Comparison of ENCODE assay signal across 14 cellular contexts in genomic region chr10:32155075-32155516, GRCh38.
DNase-seq lines count a peak whose midpoint lies in the region; ATAC-seq and TF ChIP-seq lines count a peak whose summit lies in the region.
"Had no signal": no experiment of that assay in that cellular context is flagged by ENCODE, and none has a peak within 500 bp of the region (broad histone marks: within the 10 kb centered on the region; RNA-seq: fewer than 3 reads in every experiment).

No MANE protein-coding gene starts in this region.

- no peak overlapping the region for H3K4me2 ChIP-seq in mesendoderm (ENCODE audit: low read length)

- no TSS peak for BruUV-seq in Caco-2 (replicated peaks; lab: Mats Ljungman, UMichigan)

- H2BK5ac ChIP-seq in mesendoderm (ENCODE audit: low read length) = no peak overlapping the region

- peaks cover 10% of the 10 kb centered on the region for H3K9me3 Mint-ChIP-seq in Caco-2 (ENCODE audit: unreplicated experiment)

- H4K8ac ChIP-seq in mesendoderm (ENCODE audit: low read depth, low read length) = no peak overlapping the region

- POLR2A ChIA-PET in Caco-2 (lab: Charles Lee) = no interaction called here

- no peak overlapping the region for H2AK5ac ChIP-seq in mesendoderm (ENCODE audit: low read length)

- intact Hi-C loops in Caco-2 (cut with micrococcal nuclease; ENCODE audit: unreplicated experiment) = no loop called here

- no peak overlapping the region for H4K5ac ChIP-seq in mesendoderm (ENCODE audit: low read length)

- no peaks in the 10 kb centered on the region for H3K27me3 Mint-ChIP-seq in Caco-2 (ENCODE audit: insufficient read depth, unreplicated experiment)

- no peaks in the 10 kb centered on the region for H3K9me3 ChIP-seq in Caco-2
- H3K9me3 ChIP-seq: BE2C had no signal

- H3K36me3 ChIP-seq in Caco-2 (ENCODE audit: control insufficient read depth, insufficient read depth, low read length) (peaks cover 2% of the 10 kb centered on the region; the same call in 1 of the 2 replicates), mesendoderm (ENCODE audit: control insufficient read depth, insufficient read depth, low read length) (no peaks in the 10 kb centered on the region)
- H3K36me3 ChIP-seq: BE2C had no signal

- whole genome bisulfite sequencing in mesendoderm (ENCODE audit: extremely low coverage, insufficient coverage, low lambda C conversion rate) = no CpG with 5 or more reads among the region's 2 CpGs

- H3K27me3 ChIP-seq in Caco-2 (replicated peaks; ENCODE audit: control insufficient read depth, insufficient read depth, low read length) = no peaks in the 10 kb centered on the region
- H3K27me3 ChIP-seq in mesendoderm (ENCODE audit: insufficient read depth, low read length, poor library complexity) = no peaks in the 10 kb centered on the region
- H3K27me3 ChIP-seq: BE2C had no signal

- H3K27ac ChIP-seq in mesendoderm (ENCODE audit: low read depth, low read length) = no peak overlapping the region
- H3K27ac ChIP-seq: parathyroid adenoma had no signal

- peaks cover 30% of the 10 kb centered on the region for H3K4me1 ChIP-seq in Caco-2
- H3K4me1 ChIP-seq in mesendoderm (ENCODE audit: control insufficient read depth, low read depth, low read length) = peaks cover 4% of the 10 kb centered on the region
- H3K4me1 ChIP-seq: BE2C had no signal

- H2BK15ac ChIP-seq in mesendoderm (replicated peaks; ENCODE audit: low read depth) = no peak overlapping the region

- H3K4me3 Mint-ChIP-seq in Caco-2 (ENCODE audit: unreplicated experiment) = no peak overlapping the region
- H3K4me3 Mint-ChIP-seq: mesothelial cell of epicardium had no signal

- TF ChIP-seq CTCF in Caco-2 (IDR thresholded peaks at IDR 0.05; ENCODE audit: insufficient read depth in 1 of 2, low read depth in 1 of 2, low read length in 1 of 2, severe bottlenecking in 1 of 2, unreplicated experiment in 1 of 2) = no peak

- no peak overlapping the region for H3K9ac ChIP-seq in mesendoderm (ENCODE audit: low read length)
- H3K9ac ChIP-seq: parathyroid adenoma had no signal

- peak overlapping the region; percentile 22 for H3K4ac ChIP-seq in mesendoderm (ENCODE audit: low read depth, low read length)

- H3K4me1 Mint-ChIP-seq in Caco-2 (ENCODE audit: low read depth, unreplicated experiment) = peaks cover 36% of the 10 kb centered on the region

- no peak for ATAC-seq in GM21526 (IDR thresholded peaks at IDR 0.05; ENCODE audit: low FRiP score, unreplicated experiment)
- ATAC-seq: K562 had no signal

- peaks cover 5% of the 10 kb centered on the region for H3K36me3 Mint-ChIP-seq in Caco-2 (ENCODE audit: insufficient read depth, unreplicated experiment)
- H3K36me3 Mint-ChIP-seq: mesothelial cell of epicardium had no signal

- H2BK120ac ChIP-seq in mesendoderm (ENCODE audit: low read depth, low read length) = no peak overlapping the region

- H3K18ac ChIP-seq in mesendoderm (ENCODE audit: low read length) = peak overlapping the region; percentile 14

- CTCF ChIA-PET in Caco-2 (lab: Charles Lee) = no interaction called here

- H3K79me1 ChIP-seq in mesendoderm (ENCODE audit: low read length) = no peaks in the 10 kb centered on the region

- no peak for DNase-seq in Caco-2
- peak; percentile 28 for DNase-seq in RPMI7951 (ENCODE audit: low read depth)
- peak; percentile 62 for DNase-seq in dermis blood vessel endothelial cell
- no peak for DNase-seq in mesendoderm
- no peak for DNase-seq in stimulated activated CD4-positive, alpha-beta T cell treated with anti-CD3 and anti-CD28 coated beads, Interleukin-12 subunit alpha, Interleukin-12 subunit beta, amount 100 ng/mL, for 4 hours
- no peak for DNase-seq in activated effector memory CD4-positive, alpha-beta T cell treated with Interleukin-2 at 50 U/mL for 16 hours
- no peak for DNase-seq in SIG-M5 treated with dmso at 0.1 percent for 504 hours (lab: John Stamatoyannopoulos, UW; ENCODE audit: unreplicated experiment)
- DNase-seq: BE2C; GF-D8; stimulated activated CD4-positive, alpha-beta T cell treated with anti-CD3 and anti-CD28 coated beads, Interleukin-2, amount 100 ng/mL, for 24 hours had no signal

- H3K4me3 ChIP-seq in Caco-2 (ENCODE audit: low read depth, low read length) = no peak overlapping the region
- H3K4me3 ChIP-seq in mesendoderm (ENCODE audit: low read length) = no peak overlapping the region
- H3K4me3 ChIP-seq: K562 had no signal

- no peaks in the 10 kb centered on the region for H3K79me2 ChIP-seq in mesendoderm (ENCODE audit: control insufficient read depth, insufficient read depth, low read length)
- H3K79me2 ChIP-seq: parathyroid adenoma had no signal

- peak overlapping the region; percentile 76 for H3K27ac Mint-ChIP-seq in Caco-2 (ENCODE audit: unreplicated experiment)
- H3K27ac Mint-ChIP-seq: mesothelial cell of epicardium had no signal

- H3K56ac ChIP-seq in mesendoderm (ENCODE audit: low read length) = no peak overlapping the region

- no peak overlapping the region for H3K23ac ChIP-seq in mesendoderm (ENCODE audit: low read length)

Comparison
In these comparisons a context has a peak if more than half of its experiments do, and no peak if none do; other contexts are left out.
1. DNase-seq: peak in RPMI7951 (single experiment) and dermis blood vessel endothelial cell (single experiment); none in Caco-2 (0 of 2), mesendoderm (single experiment), stimulated activated CD4-positive, alpha-beta T cell treated with anti-CD3 and anti-CD28 coated beads, Interleukin-12 subunit alpha, Interleukin-12 subunit beta, amount 100 ng/mL, for 4 hours (single experiment), activated effector memory CD4-positive, alpha-beta T cell treated with Interleukin-2 at 50 U/mL for 16 hours (single experiment) and SIG-M5 treated with dmso at 0.1 percent for 504 hours (single experiment).